In the genomic region with DNA sequence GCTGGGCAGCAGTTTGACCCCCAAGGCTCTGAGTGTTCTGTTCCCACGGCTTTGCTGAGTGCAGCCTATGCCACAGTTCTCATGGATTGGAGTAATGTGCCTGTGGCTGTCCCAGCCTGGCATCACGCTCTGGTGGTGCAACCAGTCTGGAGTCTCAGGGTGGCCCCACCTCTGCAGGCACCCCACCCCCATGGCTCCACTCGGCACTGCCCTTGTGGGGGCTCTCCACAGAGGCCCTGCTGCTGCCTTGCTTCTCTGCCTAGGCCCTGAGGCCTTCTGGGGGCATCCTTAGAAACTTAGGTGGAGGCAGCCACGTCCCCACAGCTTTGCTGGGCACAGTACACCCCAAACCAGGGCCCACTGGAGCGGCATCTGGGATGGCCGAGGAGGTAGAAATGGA, we compare ENCODE assay signal across 30 cellular contexts.
"Had no signal": no experiment of that assay in that cellular context is flagged by ENCODE, and none has a peak within 500 bp of the region (broad histone marks: within the 10 kb centered on the region; RNA-seq: fewer than 3 reads in every experiment).

No MANE protein-coding gene starts in this region.

- ATAC-seq: activated CD4-positive, alpha-beta T cell treated with anti-CD3 and anti-CD28 coated beads for 36 hours; activated CD8-positive, alpha-beta T cell treated with anti-CD3 and anti-CD28 coated beads for 36 hours; activated T-cell treated with anti-CD3 and anti-CD28 coated beads, Interleukin-2, amount 50 U/mL, for 4 hours; activated T-helper 17 cell treated with anti-CD3 and anti-CD28 coated beads, Interleukin-2, amount 50 U/mL, for 72 hours had no signal

- H3K4me3 Mint-ChIP-seq: activated CD4-positive, alpha-beta T cell treated with anti-CD3 and anti-CD28 coated beads for 36 hours; activated CD4-positive, alpha-beta T cell treated with anti-CD3 and anti-CD28 coated beads, Interleukin-2, amount 10 ng/mL, durations not matched to agents 24 days and 14 days; activated CD8-positive, alpha-beta T cell treated with anti-CD3 and anti-CD28 coated beads for 36 hours; activated naive CD8-positive, alpha-beta T cell; activated T-cell treated with anti-CD3 and anti-CD28 coated beads, Interleukin-2, amount 50 U/mL, for 4 hours; activated T-helper 17 cell treated with anti-CD3 and anti-CD28 coated beads, Interleukin-2, amount 50 U/mL, for 72 hours; central memory CD8-positive, alpha-beta T cell; dendritic cell treated with granulocyte-macrophage colony-stimulating factor and Interleukin-4, amounts not matched to agents 40 ng/mL and 50 ng/mL, for 4 days had no signal

- FAIRE-seq: astrocyte, bronchial epithelial cell, endometrium, endothelial cell of umbilical vein, frontal cortex had no signal

- H3K9me3 ChIP-seq: esophagus squamous epithelium had no signal

- H3K4me3 ChIP-seq: coronary artery, dorsolateral prefrontal cortex, esophagus squamous epithelium had no signal

- H3K4me1 Mint-ChIP-seq: activated CD4-positive, alpha-beta T cell treated with anti-CD3 and anti-CD28 coated beads for 36 hours; activated CD4-positive, alpha-beta T cell treated with anti-CD3 and anti-CD28 coated beads, Interleukin-2, amount 10 ng/mL, durations not matched to agents 24 days and 14 days; activated T-helper 17 cell treated with anti-CD3 and anti-CD28 coated beads, Interleukin-2, amount 50 U/mL, for 72 hours; central memory CD8-positive, alpha-beta T cell had no signal

- DNase-seq: activated CD4-positive, alpha-beta T cell treated with anti-CD3 and anti-CD28 coated beads for 36 hours; activated CD4-positive, alpha-beta T cell treated with anti-CD3 and anti-CD28 coated beads, Interleukin-2, amount 10 ng/mL, durations not matched to agents 24 days and 14 days; activated CD4-positive, alpha-beta T cell treated with anti-CD3 and anti-CD28 coated beads, Interleukin-2, amount 50 U/mL, for 4 hours; activated CD4-positive, CD25-positive, alpha-beta regulatory T cell; activated CD4-positive, CD25-positive, alpha-beta regulatory T cell treated with anti-CD3 and anti-CD28 coated beads, Interleukin-2, amount 50 U/mL, for 72 hours; activated CD8-positive, alpha-beta memory T cell treated with anti-CD3 and anti-CD28 coated beads for 24 hours; activated CD8-positive, alpha-beta T cell treated with anti-CD3 and anti-CD28 coated beads for 36 hours; activated effector memory CD4-positive, alpha-beta T cell treated with Interleukin-2 at 50 U/mL for 16 hours; activated gamma-delta T cell treated with Interleukin-2 at 50 U/mL for 16 hours; activated naive CD4-positive, alpha-beta T cell treated with anti-CD3 and anti-CD28 coated beads, Interleukin-2, amount 50 U/mL, for 16 hours; activated naive CD4-positive, alpha-beta T cell treated with Interleukin-2 at 50 U/mL for 16 hours; activated T-cell treated with anti-CD3 and anti-CD28 coated beads, Interleukin-2, amount 50 U/mL, for 4 hours; amniotic stem cell; anterior cingulate cortex; brain microvascular endothelial cell; dorsolateral prefrontal cortex; effector CD4-positive, alpha-beta T cell; esophagus squamous epithelium; T-helper 2 cell had no signal

- H3K36me3 ChIP-seq: brain microvascular endothelial cell, esophagus squamous epithelium had no signal

- H3K27me3 Mint-ChIP-seq: activated naive CD8-positive, alpha-beta T cell; central memory CD8-positive, alpha-beta T cell; dendritic cell treated with granulocyte-macrophage colony-stimulating factor and Interleukin-4, amounts not matched to agents 40 ng/mL and 50 ng/mL, for 4 days had no signal

- H3K27ac Mint-ChIP-seq: activated CD4-positive, alpha-beta T cell treated with anti-CD3 and anti-CD28 coated beads for 36 hours; activated CD4-positive, alpha-beta T cell treated with anti-CD3 and anti-CD28 coated beads, Interleukin-2, amount 10 ng/mL, durations not matched to agents 24 days and 14 days; activated CD8-positive, alpha-beta T cell treated with anti-CD3 and anti-CD28 coated beads for 36 hours; activated naive CD8-positive, alpha-beta T cell; activated T-helper 17 cell treated with anti-CD3 and anti-CD28 coated beads, Interleukin-2, amount 50 U/mL, for 72 hours; dendritic cell treated with granulocyte-macrophage colony-stimulating factor and Interleukin-4, amounts not matched to agents 40 ng/mL and 50 ng/mL, for 4 days had no signal

- H3K27me3 ChIP-seq: brain microvascular endothelial cell, dorsolateral prefrontal cortex, esophagus squamous epithelium had no signal

- H3K27ac ChIP-seq: brain microvascular endothelial cell, coronary artery, dorsolateral prefrontal cortex, epithelial cell of prostate, esophagus squamous epithelium had no signal

- H3K36me3 Mint-ChIP-seq: activated naive CD8-positive, alpha-beta T cell had no signal

- H3K9me3 Mint-ChIP-seq: activated CD4-positive, alpha-beta T cell treated with anti-CD3 and anti-CD28 coated beads, Interleukin-2, amount 10 ng/mL, durations not matched to agents 24 days and 14 days; activated CD8-positive, alpha-beta T cell treated with anti-CD3 and anti-CD28 coated beads for 36 hours; activated T-cell treated with anti-CD3 and anti-CD28 coated beads, Interleukin-2, amount 50 U/mL, for 4 hours; activated T-helper 17 cell treated with anti-CD3 and anti-CD28 coated beads, Interleukin-2, amount 50 U/mL, for 72 hours; central memory CD8-positive, alpha-beta T cell; dendritic cell treated with granulocyte-macrophage colony-stimulating factor and Interleukin-4, amounts not matched to agents 40 ng/mL and 50 ng/mL, for 4 days had no signal
